9 cellular contexts compared by ENCODE assay signal in genomic region chr5:20678814-20679298, GRCh38.
DNase-seq lines count a peak whose midpoint lies in the region; ATAC-seq and TF ChIP-seq lines count a peak whose summit lies in the region.
"Had no signal": no experiment of that assay in that cellular context is flagged by ENCODE, and none has a peak within 500 bp of the region (broad histone marks: within the 10 kb centered on the region; RNA-seq: fewer than 3 reads in every experiment).

No MANE protein-coding gene starts in this region.

- POLR2A ChIA-PET in naive thymus-derived CD4-positive, alpha-beta T cell (lab: Charles Lee): no interaction called here

- WGBS in adrenal gland, 4 donors: 78 to 96% (median 86%) methylated on average over 1 of the region's 1 CpG
- WGBS in mesenchymal stem cell: 56% methylated on average over 1 of the region's 1 CpG

- no peaks in the 10 kb centered on the region for H3K27me3 Mint-ChIP-seq in naive thymus-derived CD4-positive, alpha-beta T cell
- H3K27me3 Mint-ChIP-seq: activated B cell treated with CpG ODN at 0.5 μM for 24 hours had no signal

- no peaks in the 10 kb centered on the region for H3K4me1 Mint-ChIP-seq in naive thymus-derived CD4-positive, alpha-beta T cell
- H3K4me1 Mint-ChIP-seq: activated B cell treated with CpG ODN at 0.5 μM for 24 hours had no signal

- no peak overlapping the region for H4K8ac ChIP-seq in mesenchymal stem cell (ENCODE audit: low read length)

- no peak overlapping the region for H3K18ac ChIP-seq in mesenchymal stem cell (ENCODE audit: low read depth in 1 of 2, low read length in 2 of 2)

- H3K27me3 ChIP-seq in Karpas-422 (ENCODE audit: low read length): no peaks in the 10 kb centered on the region
- no peaks in the 10 kb centered on the region for H3K27me3 ChIP-seq in adrenal gland
- no peaks in the 10 kb centered on the region for H3K27me3 ChIP-seq in mesenchymal stem cell (ENCODE audit: control insufficient read depth in 1 of 2, insufficient read depth in 1 of 2, low read length in 2 of 2)
- no peaks in the 10 kb centered on the region for H3K27me3 ChIP-seq in naive thymus-derived CD4-positive, alpha-beta T cell (ENCODE audit: control insufficient read depth in 2 of 2, insufficient read depth in 2 of 2, low read length in 2 of 2)

- H2AK5ac ChIP-seq in mesenchymal stem cell (ENCODE audit: low read length, severe bottlenecking): no peak overlapping the region

- H3K4me1 ChIP-seq in Karpas-422 (ENCODE audit: low read length) (no peaks in the 10 kb centered on the region), adrenal gland (replicated peaks in 1 of 2) (no peaks in the 10 kb centered on the region), mesenchymal stem cell (ENCODE audit: control insufficient read depth, insufficient read depth, low read depth, low read length) (no peaks in the 10 kb centered on the region)
- no peaks in the 10 kb centered on the region for H3K4me1 ChIP-seq in naive thymus-derived CD4-positive, alpha-beta T cell (ENCODE audit: control insufficient read depth in 2 of 2, insufficient read depth in 2 of 2, low read length in 2 of 2)

- H2BK12ac ChIP-seq in mesenchymal stem cell (ENCODE audit: low read length in 2 of 2): no peak overlapping the region

- H3K9me2 ChIP-seq in Karpas-422 (replicated peaks; ENCODE audit: insufficient read depth, low read length): no peaks in the 10 kb centered on the region

- H3K9me3 ChIP-seq in Karpas-422 (ENCODE audit: low read length): peaks cover 11% of the 10 kb centered on the region
- H3K9me3 ChIP-seq in adrenal gland (replicated peaks in 1 of 3): no peaks in the 10 kb centered on the region
- H3K9me3 ChIP-seq in mesenchymal stem cell (ENCODE audit: control insufficient read depth, low read length): no peaks in the 10 kb centered on the region
- H3K9me3 ChIP-seq in naive thymus-derived CD4-positive, alpha-beta T cell (ENCODE audit: control insufficient read depth in 2 of 3, low read length in 3 of 3): no peaks in the 10 kb centered on the region

- CTCF ChIA-PET in naive thymus-derived CD4-positive, alpha-beta T cell (lab: Charles Lee): no interaction called here

- no peak overlapping the region for H3K23ac ChIP-seq in mesenchymal stem cell (ENCODE audit: low read length in 2 of 2)

- no peak overlapping the region for H2BK15ac ChIP-seq in mesenchymal stem cell (ENCODE audit: low read depth, poor library complexity, severe bottlenecking)

- peaks cover 0 to 15% (median 4%) of the 10 kb centered on the region in 11 donors for H3K9me3 Mint-ChIP-seq in naive thymus-derived CD4-positive, alpha-beta T cell

- no peak for TF ChIP-seq POLR2A in adrenal gland (IDR thresholded peaks at IDR 0.05)

- H3K36me3 ChIP-seq in Karpas-422 (ENCODE audit: insufficient read depth, low read length): no peaks in the 10 kb centered on the region
- no peaks in the 10 kb centered on the region for H3K36me3 ChIP-seq in adrenal gland (replicated peaks in 1 of 2)
- no peaks in the 10 kb centered on the region for H3K36me3 ChIP-seq in mesenchymal stem cell (ENCODE audit: control insufficient read depth in 1 of 2, insufficient read depth in 2 of 2, low read depth in 1 of 2, low read length in 2 of 2)
- H3K36me3 ChIP-seq in naive thymus-derived CD4-positive, alpha-beta T cell (ENCODE audit: control insufficient read depth in 2 of 3, insufficient read depth in 3 of 3, low read length in 3 of 3): no peaks in the 10 kb centered on the region

- H3K4me3 ChIP-seq in Karpas-422 (ENCODE audit: low read length): no peak overlapping the region
- H3K4me3 ChIP-seq in adrenal gland: no peak overlapping the region
- no peak overlapping the region for H3K4me3 ChIP-seq in mesenchymal stem cell (ENCODE audit: insufficient read depth in 1 of 2, low read depth in 1 of 2, low read length in 2 of 2)
- no peak overlapping the region for H3K4me3 ChIP-seq in naive thymus-derived CD4-positive, alpha-beta T cell (ENCODE audit: low read length)

- no peak for DNase-seq in Karpas-422
- DNase-seq in adrenal gland: peak in 4 of 7 donors; percentile 13 to 22 (median 17)
- peak; percentile 74 for DNase-seq in mesenchymal stem cell
- DNase-seq in naive thymus-derived CD4-positive, alpha-beta T cell: no peak
- DNase-seq in retina: no peak
- DNase-seq: activated B cell treated with CpG ODN at 0.5 μM for 24 hours had no signal

- no peaks in the 10 kb centered on the region for H4K20me1 ChIP-seq in Karpas-422 (ENCODE audit: insufficient read depth, low read depth, low read length)

- H3K4ac ChIP-seq in mesenchymal stem cell (ENCODE audit: low read depth in 1 of 2, low read length in 2 of 2): no peak overlapping the region

- H4K91ac ChIP-seq in mesenchymal stem cell (ENCODE audit: low read length): no peak overlapping the region

- H3K14ac ChIP-seq in mesenchymal stem cell (ENCODE audit: low read length in 2 of 2): no peak overlapping the region

- H2BK5ac ChIP-seq in mesenchymal stem cell (ENCODE audit: low read depth, low read length, poor library complexity, severe bottlenecking): no peak overlapping the region

- no peaks in the 10 kb centered on the region for H3K36me3 Mint-ChIP-seq in naive thymus-derived CD4-positive, alpha-beta T cell

- H3K79me1 ChIP-seq in mesenchymal stem cell (replicated peaks; ENCODE audit: low read length, poor library complexity, severe bottlenecking): no peaks in the 10 kb centered on the region

- peak; percentile 35 for ATAC-seq in GM18498 (IDR thresholded peaks at IDR 0.05; ENCODE audit: unreplicated experiment)
- ATAC-seq in naive thymus-derived CD4-positive, alpha-beta T cell: no peak
- ATAC-seq in HG03139 (IDR thresholded peaks at IDR 0.05; ENCODE audit: unreplicated experiment): no peak
- no peak for ATAC-seq in GM18517 (IDR thresholded peaks at IDR 0.05; ENCODE audit: unreplicated experiment)

- no peak for TF ChIP-seq CTCF in adrenal gland (IDR thresholded peaks at IDR 0.05)

- no peaks in the 10 kb centered on the region for H3K79me2 ChIP-seq in Karpas-422 (ENCODE audit: low read length)

- H3K4me2 ChIP-seq in Karpas-422 (ENCODE audit: low read depth, low read length, poor library complexity, severe bottlenecking) (no peak overlapping the region), mesenchymal stem cell (ENCODE audit: low read length, poor library complexity, severe bottlenecking) (no peak overlapping the region)

- H2BK120ac ChIP-seq in mesenchymal stem cell (ENCODE audit: low read depth, low read length): no peak overlapping the region

- H3K4me3 Mint-ChIP-seq in naive thymus-derived CD4-positive, alpha-beta T cell: no peak overlapping the region
- H3K4me3 Mint-ChIP-seq: activated B cell treated with CpG ODN at 0.5 μM for 24 hours had no signal

- H3K9ac ChIP-seq in Karpas-422 (ENCODE audit: low read length) (no peak overlapping the region), mesenchymal stem cell (ENCODE audit: low read length) (peak overlapping the region; percentile 31)

- peak overlapping the region; percentile 28; the same call in 1 of the 2 replicates for H2AFZ ChIP-seq in Karpas-422 (ENCODE audit: low read length)
- no peak overlapping the region for H2AFZ ChIP-seq in mesenchymal stem cell (ENCODE audit: low read depth, low read length)

- intact Hi-C loops in adrenal gland (cut with DNase I): no loop called here
- intact Hi-C loops in naive thymus-derived CD4-positive, alpha-beta T cell (cut with micrococcal nuclease): no loop called here

- H3K27ac ChIP-seq in Karpas-422 (ENCODE audit: low read length) (no peak overlapping the region), adrenal gland (no peak overlapping the region), mesenchymal stem cell (ENCODE audit: low read length, poor library complexity, severe bottlenecking) (no peak overlapping the region)
- H3K27ac ChIP-seq in naive thymus-derived CD4-positive, alpha-beta T cell (ENCODE audit: low read depth, low read length): no peak overlapping the region

- H3K27ac Mint-ChIP-seq in naive thymus-derived CD4-positive, alpha-beta T cell: no peak overlapping the region
- H3K27ac Mint-ChIP-seq: activated B cell treated with CpG ODN at 0.5 μM for 24 hours had no signal

Comparison
In these comparisons a context has a peak if more than half of its experiments do, and no peak if none do; other contexts are left out.
1. DNase-seq: peak in adrenal gland (4 of 7) and mesenchymal stem cell (single experiment); none in Karpas-422 (single experiment), naive thymus-derived CD4-positive, alpha-beta T cell (0 of 9) and retina (single experiment).